ENCODE assay signal across 17 cellular contexts in the genomic region with DNA sequence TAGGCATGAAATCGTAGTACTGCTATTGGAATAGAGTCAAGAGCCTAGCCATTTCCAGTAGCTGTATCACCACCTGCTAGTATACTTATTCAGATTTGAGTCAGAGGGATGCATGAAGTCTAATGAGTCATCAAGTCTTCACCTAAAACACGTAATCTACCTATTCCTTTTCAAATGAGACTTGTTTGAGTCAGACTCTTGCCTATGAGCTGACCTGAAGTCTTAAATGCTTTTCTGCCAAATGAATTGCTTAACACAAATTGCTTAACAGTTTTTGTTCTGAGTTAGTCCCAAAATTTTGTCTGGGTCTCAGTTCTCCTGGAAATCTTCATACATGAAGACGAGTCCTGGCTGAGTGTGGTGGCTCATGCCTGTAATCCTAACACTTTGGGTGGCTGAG.
DNase-seq lines count a peak whose midpoint lies in the region; ATAC-seq, FAIRE-seq and TF ChIP-seq lines count a peak whose summit lies in the region.
"Had no signal": no experiment of that assay in that cellular context is flagged by ENCODE, and none has a peak within 500 bp of the region (broad histone marks: within the 10 kb centered on the region; RNA-seq: fewer than 3 reads in every experiment).

No MANE protein-coding gene starts in this region.

- peak; percentile 45 for DNase-seq in DMS53 (lab: John Stamatoyannopoulos, UW)
- DNase-seq in HPDE6-E6E7 (ENCODE audit: extremely low spot score): peak; percentile 86
- DNase-seq in bronchial epithelial cell (ENCODE audit: low read depth): peak; percentile 99
- DNase-seq in left lobe of liver (ENCODE audit: low spot score): no peak
- no peak for DNase-seq in NCI-H2081 treated with DMSO at 0.1 percent for 48 hours (lab: John Stamatoyannopoulos, UW)
- DNase-seq in HAP-1 (ENCODE audit: low spot score in 2 of 2): no peak
- DNase-seq in D721Med (ENCODE audit: insufficient read length, low spot score): no peak
- DNase-seq in COLO668 (lab: John Stamatoyannopoulos, UW; ENCODE audit: unreplicated experiment): no peak
- DNase-seq: activated B cell treated with CpG ODN at 0.5 μM for 24 hours; colonic mucosa; head of caudate nucleus; NCI-H1092 treated with DMSO at 0.1 percent for 48 hours; NCI-H524; occipital lobe; stimulated activated CD4-positive, alpha-beta T cell treated with anti-CD3 and anti-CD28 coated beads, Interleukin-1b, Interleukin-23, amount 100 ng/mL, for 48 hours had no signal

- H3K4me3 ChIP-seq in bronchial epithelial cell (ENCODE audit: low read depth, low read length) (no peak overlapping the region), HAP-1 (no peak overlapping the region)
- H3K4me3 ChIP-seq: colonic mucosa, lung had no signal

- H3K9me3 ChIP-seq in HAP-1: no peaks in the 10 kb centered on the region
- H3K9me3 ChIP-seq: colonic mucosa had no signal

- no peaks in the 10 kb centered on the region for H3K4me1 ChIP-seq in HAP-1
- H3K4me1 ChIP-seq: colonic mucosa had no signal

- H3K27me3 ChIP-seq in bronchial epithelial cell (ENCODE audit: control insufficient read depth, insufficient read depth, low read length): no peaks in the 10 kb centered on the region
- no peaks in the 10 kb centered on the region for H3K27me3 ChIP-seq in HAP-1 (ENCODE audit: low read depth)
- H3K27me3 ChIP-seq: colonic mucosa had no signal

- in situ Hi-C loops in HAP-1 (cut with MboI; ENCODE audit: low sequenced_read_pairs): no loop called here

- H3K36me3 ChIP-seq in bronchial epithelial cell (ENCODE audit: control insufficient read depth, insufficient read depth, low read length) (no peaks in the 10 kb centered on the region), HAP-1 (replicated peaks) (no peaks in the 10 kb centered on the region)
- H3K36me3 ChIP-seq: colonic mucosa had no signal

- TF ChIP-seq CTCF in bronchial epithelial cell (IDR thresholded peaks at IDR 0.05; ENCODE audit: insufficient read depth, low read length, severe bottlenecking) (no peak), D721Med (IDR thresholded peaks at IDR 0.05; ENCODE audit: insufficient read depth, missing control alignments) (no peak)

- FAIRE-seq in bronchial epithelial cell (lab: Jason Lieb, UNC): peak; percentile 97
- no peak for FAIRE-seq in D721Med (lab: Jason Lieb, UNC)

- peak; percentile 63 for ATAC-seq in left lobe of liver
- ATAC-seq: stimulated activated memory B cell treated with anti-CD40 and anti-IgM and Interleukin-4, amounts not matched to agents 10 μg/mL and 1 μg/mL and 100 μg/mL, for 72 hours had no signal

Comparison
In these comparisons a context has a peak if more than half of its experiments do, and no peak if none do; other contexts are left out.
1. DNase-seq: peak in DMS53 (single experiment), HPDE6-E6E7 (single experiment) and bronchial epithelial cell (single experiment); none in left lobe of liver (single experiment), NCI-H2081 treated with DMSO at 0.1 percent for 48 hours (single experiment), HAP-1 (0 of 2), D721Med (single experiment) and COLO668 (single experiment).